ENCODE assay signal across 8 cellular contexts in the genomic region with DNA sequence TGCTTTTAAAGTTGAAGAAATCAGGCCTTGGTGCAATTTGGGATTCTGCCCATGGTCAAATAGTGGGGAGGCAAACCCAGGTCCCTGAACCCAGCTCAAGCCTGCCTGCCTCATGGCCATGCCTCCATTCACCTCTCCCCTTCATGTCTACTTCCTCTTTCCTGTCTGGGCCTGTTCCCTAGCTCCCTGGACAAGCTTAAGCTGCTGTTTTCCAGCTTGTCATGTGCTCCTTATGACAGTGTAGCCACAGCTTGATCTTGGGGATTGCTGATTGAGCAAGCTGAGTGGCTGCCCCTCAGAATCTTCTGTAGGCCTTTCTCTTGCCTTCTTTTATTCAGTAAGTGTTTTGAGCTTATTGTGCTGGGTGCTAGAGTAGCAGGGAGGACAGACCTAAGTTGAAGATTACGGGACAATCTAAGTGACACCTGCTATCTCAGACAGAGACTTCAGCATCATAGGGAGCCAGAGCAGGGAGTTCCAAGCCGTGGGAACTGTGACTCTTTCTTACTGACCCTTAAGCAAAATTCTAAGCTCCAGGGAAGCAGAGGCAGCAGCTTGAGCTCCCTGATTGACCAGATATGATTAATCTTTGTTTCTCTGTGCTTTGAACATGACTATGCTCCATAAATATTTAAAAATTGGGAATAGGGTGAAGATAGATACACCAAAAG.
DNase-seq lines count a peak whose midpoint lies in the region; ATAC-seq and TF ChIP-seq lines count a peak whose summit lies in the region.

No MANE protein-coding gene starts in this region.

- H3K9me3 ChIP-seq in DOHH2 (ENCODE audit: control insufficient read depth, insufficient read depth, low read length) (no peaks in the 10 kb centered on the region), parathyroid adenoma (ENCODE audit: control insufficient read depth, low read length) (no peaks in the 10 kb centered on the region)

- peak overlapping the region; percentile 78 for H3K4me3 ChIP-seq in DOHH2 (ENCODE audit: low read length)
- H3K4me3 ChIP-seq in parathyroid adenoma (ENCODE audit: low read depth, low read length), result peak overlapping the region; percentile 60

- H3K9me2 ChIP-seq in DOHH2 (replicated peaks; ENCODE audit: control insufficient read depth, low read length), result no peaks in the 10 kb centered on the region

- TF ChIP-seq CTCF in DOHH2 (IDR thresholded peaks at IDR 0.05; ENCODE audit: low read depth, low read length, poor library complexity, severe bottlenecking) (no peak), parathyroid adenoma (IDR thresholded peaks at IDR 0.05) (no peak)

- H2AFZ ChIP-seq in parathyroid adenoma, result peak overlapping the region; percentile 79

- peak; percentile 38 for ATAC-seq in GM21529 (IDR thresholded peaks at IDR 0.05; ENCODE audit: unreplicated experiment)

- DNase-seq in Kasumi-1 (lab: John Stamatoyannopoulos, UW) (peak; percentile 75 to 82), fibroblast of peridontal ligament (ENCODE audit: extremely low read depth) (peak; percentile 65), NCI-H2081 (lab: John Stamatoyannopoulos, UW) (no peak), NCI-H510A (lab: John Stamatoyannopoulos, UW) (no peak)
- DNase-seq in activated CD4-positive, alpha-beta T cell treated with anti-CD3 and anti-CD28 coated beads, Interleukin-2, amount 50 U/mL, for 1 hour, result peak; percentile 17

- H3F3A ChIP-seq in DOHH2 (ENCODE audit: control insufficient read depth, insufficient read depth), result no peaks in the 10 kb centered on the region

- peak overlapping the region; percentile 48 for H3K27ac ChIP-seq in DOHH2 (ENCODE audit: low read depth, low read length)
- peak overlapping the region; percentile 83 for H3K27ac ChIP-seq in parathyroid adenoma

- H3K9ac ChIP-seq in parathyroid adenoma, result no peak overlapping the region

- H3K79me2 ChIP-seq in DOHH2 (ENCODE audit: control insufficient read depth, low read length) (peaks cover 25% of the 10 kb centered on the region), parathyroid adenoma (no peaks in the 10 kb centered on the region)

- H4K20me1 ChIP-seq in DOHH2 (ENCODE audit: control insufficient read depth, insufficient read depth, low read depth, low read length), result no peaks in the 10 kb centered on the region

- H3K27me3 ChIP-seq in DOHH2 (ENCODE audit: control insufficient read depth, low read length) (peaks cover 2% of the 10 kb centered on the region; the same call in 1 of the 2 replicates), parathyroid adenoma (ENCODE audit: control insufficient read depth, insufficient read depth, low read length) (no peaks in the 10 kb centered on the region)

- H3K36me3 ChIP-seq in DOHH2 (ENCODE audit: control insufficient read depth, low read length) (no peaks in the 10 kb centered on the region; the same call in 1 of the 2 replicates), parathyroid adenoma (ENCODE audit: control insufficient read depth, insufficient read depth, low read length) (no peaks in the 10 kb centered on the region)

- H3K4me1 ChIP-seq in DOHH2 (ENCODE audit: control insufficient read depth, low read length), result peaks cover 33% of the 10 kb centered on the region
- peaks cover 4% of the 10 kb centered on the region for H3K4me1 ChIP-seq in parathyroid adenoma

- peak overlapping the region; percentile 81 for H3K4me2 ChIP-seq in DOHH2 (ENCODE audit: low read length)
- peak overlapping the region; percentile 71 for H3K4me2 ChIP-seq in parathyroid adenoma (ENCODE audit: low read length)

Comparison
In these comparisons a context has a peak if more than half of its experiments do, and no peak if none do; other contexts are left out.
1. DNase-seq: peak in Kasumi-1 (2 of 2), activated CD4-positive, alpha-beta T cell treated with anti-CD3 and anti-CD28 coated beads, Interleukin-2, amount 50 U/mL, for 1 hour (single experiment) and fibroblast of peridontal ligament (single experiment); none in NCI-H2081 (0 of 2) and NCI-H510A (single experiment).